8 cellular contexts compared by ENCODE assay signal in genomic region chr15:44289352-44289790, GRCh38. TPM values are rescaled to one million over a fixed set of nuclear protein-coding genes. Genes with fewer than 3 reads are reported as not detected.
DNase-seq lines count a peak whose midpoint lies in the region; ATAC-seq and TF ChIP-seq lines count a peak whose summit lies in the region.

No MANE protein-coding gene starts in this region.

- peak overlapping the region; percentile 87 for H3K4me2 ChIP-seq in PC-9

- no TSS peak for BruUV-seq in PC-9 (replicated peaks; lab: Mats Ljungman, UMichigan)

- TF ChIP-seq POLR2A in prostate gland (IDR thresholded peaks at IDR 0.05) = no peak

- peak overlapping the region; percentile 80; the same call in 1 of the 2 replicates for H2AFZ ChIP-seq in PC-9

- CTCF ChIA-PET in PC-9 (lab: Charles Lee) = no interaction called here

- ATAC-seq in HG03565 (IDR thresholded peaks at IDR 0.05; ENCODE audit: unreplicated experiment) = no peak

- no peaks in the 10 kb centered on the region for H3K36me3 ChIP-seq in PC-9 (ENCODE audit: low read depth)
- no peaks in the 10 kb centered on the region for H3K36me3 ChIP-seq in prostate gland

- H3F3A ChIP-seq in PC-9 (ENCODE audit: insufficient read depth, low read depth) = peaks cover 14% of the 10 kb centered on the region; the same call in 1 of the 2 replicates

- intact Hi-C loops in PC-9 (cut with micrococcal nuclease; ENCODE audit: unreplicated experiment) = loop anchor here (5.0 kb wide), 1 partner anchor 72 kb away; no protein-coding TSS in a partner anchor
- intact Hi-C loops in prostate gland (cut with DNase I) = loop anchor here (2.0 to 5.0 kb wide), 2 partner anchors 137 to 423 kb away; partner anchors contain the start of genes B2M, CTDSPL2 and PATL2

- H3K4me1 ChIP-seq in PC-9 (replicated peaks; ENCODE audit: insufficient read depth) (peaks cover 24% of the 10 kb centered on the region; the same call in 1 of the 2 replicates), prostate gland (replicated peaks) (no peaks in the 10 kb centered on the region)

- peaks cover 4% of the 10 kb centered on the region; the same call in 1 of the 2 replicates for H4K20me1 ChIP-seq in PC-9 (ENCODE audit: insufficient read depth)

- no peaks in the 10 kb centered on the region for H3K9me2 ChIP-seq in PC-9 (ENCODE audit: insufficient read depth)

- 5% methylated on average over 10 of the region's 10 CpGs for WGBS in prostate gland

- H3K79me2 ChIP-seq in PC-9 (ENCODE audit: low read depth) = peaks cover 52% of the 10 kb centered on the region

- POLR2A ChIA-PET in PC-9 (lab: Charles Lee; ENCODE audit: unreplicated experiment) = interaction anchor here (0.6 to 0.7 kb wide), 2 partner anchors 11 to 14 kb away, joined by 3 to 10 read pairs; no protein-coding TSS in a partner anchor

- H3K9me3 ChIP-seq in PC-9 (ENCODE audit: insufficient read depth, low read depth) (no peaks in the 10 kb centered on the region), prostate gland (no peaks in the 10 kb centered on the region)

- H3K27me3 ChIP-seq in PC-9 (ENCODE audit: insufficient read depth, low read depth) = no peaks in the 10 kb centered on the region
- no peaks in the 10 kb centered on the region for H3K27me3 ChIP-seq in prostate gland (replicated peaks; ENCODE audit: insufficient read depth)

- peak overlapping the region; percentile 79 for H3K4me3 ChIP-seq in PC-9
- H3K4me3 ChIP-seq in epithelial cell of proximal tubule (ENCODE audit: low read depth, low read length) = peak overlapping the region; percentile 85
- H3K4me3 ChIP-seq in prostate gland = peak overlapping the region; percentile 84 to 85

- no peak for TF ChIP-seq CTCF in PC-9 (conservative IDR thresholded peaks at IDR 0.05)
- no peak for TF ChIP-seq CTCF in epithelial cell of proximal tubule (conservative IDR thresholded peaks at IDR 0.05; ENCODE audit: low read depth, low read length)
- no peak for TF ChIP-seq CTCF in prostate gland (IDR thresholded peaks at IDR 0.05)

- DNase-seq in NCI-H1092 treated with DMSO at 0.1 percent for 48 hours (lab: John Stamatoyannopoulos, UW) = peak; percentile 30
- no peak for DNase-seq in NCI-H1092 (lab: John Stamatoyannopoulos, UW)
- no peak for DNase-seq in PC-9
- DNase-seq in epithelial cell of proximal tubule (ENCODE audit: low read depth) = no peak
- no peak for DNase-seq in prostate gland (ENCODE audit: low spot score)
- no peak for DNase-seq in C1 segment of cervical spinal cord (lab: John Stamatoyannopoulos, UW)
- DNase-seq in GM19238 (ENCODE audit: insufficient read length, low spot score) = no peak

- peak overlapping the region; percentile 90 for H3K27ac ChIP-seq in PC-9
- H3K27ac ChIP-seq in prostate gland = peak overlapping the region; percentile 87 to 89

RNA-seq across cellular contexts. Expression of gene GOLM2, which starts 0.9 kb away (rescaled TPM):
- total RNA-seq in PC-9 (2021) (89.6 and 120 TPM in 2 replicates), epithelial cell of proximal tubule (22.9 and 36.5 TPM in 2 replicates), prostate gland (100 to 1,000 TPM; 159 to 179 TPM)
